Comparison of ENCODE assay signal across 8 cellular contexts in the genomic region with DNA sequence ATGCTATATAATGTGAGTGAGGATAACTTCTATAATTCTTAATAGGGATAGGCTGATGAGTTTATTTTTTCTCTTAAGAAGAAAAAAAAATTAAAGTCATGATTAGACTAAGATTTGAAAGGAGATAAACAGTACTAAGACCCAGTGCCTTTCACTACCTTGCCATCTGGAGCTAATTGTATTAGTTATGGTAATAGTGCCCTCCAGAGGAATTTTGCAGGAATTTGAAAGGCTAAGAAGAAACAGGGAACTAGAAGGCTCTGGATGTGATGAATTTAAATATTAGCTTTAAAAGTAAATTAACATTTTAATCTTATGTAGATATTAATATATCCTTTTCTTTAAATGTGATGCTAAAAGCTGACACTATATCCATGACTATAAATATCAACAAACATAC. TPM values are rescaled to one million over a fixed set of nuclear protein-coding genes. Genes with fewer than 3 reads are reported as not detected.
A peak's percentile ranks its signal among the peaks of the same experiment; 100 is the strongest.
DNase-seq lines count a peak whose midpoint lies in the region; ATAC-seq and TF ChIP-seq lines count a peak whose summit lies in the region.

No MANE protein-coding gene starts in this region.

- intact Hi-C loops in esophagus squamous epithelium (cut with DNase I) = no loop called here

- TF ChIP-seq CTCF in AG04449 (IDR thresholded peaks at IDR 0.05; ENCODE audit: insufficient read depth, low read length, missing control alignments) = peak; percentile 27
- TF ChIP-seq CTCF in HEK293 (tag by site-specific recombination; IDR thresholded peaks at IDR 0.05) = no peak
- peak in 4 of 6 experiments; percentile 20 to 56 (median 37) for TF ChIP-seq CTCF in esophagus squamous epithelium (IDR thresholded peaks at IDR 0.05)

- no peaks in the 10 kb centered on the region for H3K36me3 ChIP-seq in HEK293 (ENCODE audit: control insufficient read depth in 2 of 2, insufficient read depth in 1 of 2, low read length in 2 of 2)
- H3K36me3 ChIP-seq in esophagus squamous epithelium = no peaks in the 10 kb centered on the region

- POLR2A ChIA-PET in AG04449 (lab: Yijun Ruan, JAX) = no interaction called here
- POLR2A ChIA-PET in HEK293 (lab: Yijun Ruan, JAX) = no interaction called here

- DNase-seq in AG04449 (ENCODE audit: low read depth, low spot score) = no peak
- peak; percentile 28 for DNase-seq in NOMO-1 treated with DMSO at 0.1 percent for 48 hours (lab: John Stamatoyannopoulos, UW; ENCODE audit: unreplicated experiment)
- DNase-seq in esophagus squamous epithelium (lab: John Stamatoyannopoulos, UW) = no peak
- DNase-seq in skeletal muscle cell (ENCODE audit: low read depth) = peak; percentile 10
- DNase-seq in cortex of kidney (lab: John Stamatoyannopoulos, UW) = no peak

- CTCF ChIA-PET in AG04449 (lab: Yijun Ruan, JAX) (interaction anchor here (0.7 to 3.0 kb wide), 16 partner anchors 11 to 90 kb away, joined by 3 to 38 read pairs (median 6); no protein-coding TSS in a partner anchor), HEK293 (lab: Yijun Ruan, JAX) (interaction anchor here (0.6 to 1.7 kb wide), 12 partner anchors 12 to 1284 kb away, joined by 3 to 28 read pairs (median 4); no protein-coding TSS in a partner anchor)

- H3K27ac ChIP-seq in HEK293 (ENCODE audit: extremely low read depth, low read depth, low read length) = no peak overlapping the region
- no peak overlapping the region for H3K27ac ChIP-seq in esophagus squamous epithelium

- H3K27me3 ChIP-seq in esophagus squamous epithelium = no peaks in the 10 kb centered on the region

- no peak for TF ChIP-seq POLR2A in esophagus squamous epithelium (IDR thresholded peaks at IDR 0.05)

- H3K4me3 ChIP-seq in AG04449 (ENCODE audit: low read depth, low read length) = no peak overlapping the region
- no peak overlapping the region for H3K4me3 ChIP-seq in HEK293 (ENCODE audit: low read depth, low read length)
- H3K4me3 ChIP-seq in esophagus squamous epithelium = no peak overlapping the region
- no peak overlapping the region for H3K4me3 ChIP-seq in skeletal muscle cell (ENCODE audit: low read depth, low read length)

- H3K9me3 ChIP-seq in HEK293 (ENCODE audit: control insufficient read depth, insufficient read depth, low read depth, low read length) = no peaks in the 10 kb centered on the region
- no peaks in the 10 kb centered on the region for H3K9me3 ChIP-seq in esophagus squamous epithelium

- ATAC-seq in GM21447 (IDR thresholded peaks at IDR 0.05; ENCODE audit: unreplicated experiment) (no peak), GM21576 (IDR thresholded peaks at IDR 0.05; ENCODE audit: unreplicated experiment) (no peak)

- H3K4me1 ChIP-seq in HEK293 (ENCODE audit: control insufficient read depth, insufficient read depth, low read length) (no peaks in the 10 kb centered on the region), esophagus squamous epithelium (no peaks in the 10 kb centered on the region)

TF ChIP-seq in HEK293, 187 proteins besides CTCF, POLR2A, EP300 and RAD21:
- TF ChIP-seq ZNF654 (tag by site-specific recombination; IDR thresholded peaks at IDR 0.05; ENCODE audit: low read depth) = peak; percentile 73
- TF ChIP-seq ZNF18 (tag by site-specific recombination; IDR thresholded peaks at IDR 0.05) = no peak
- TF ChIP-seq, protein P1, sequence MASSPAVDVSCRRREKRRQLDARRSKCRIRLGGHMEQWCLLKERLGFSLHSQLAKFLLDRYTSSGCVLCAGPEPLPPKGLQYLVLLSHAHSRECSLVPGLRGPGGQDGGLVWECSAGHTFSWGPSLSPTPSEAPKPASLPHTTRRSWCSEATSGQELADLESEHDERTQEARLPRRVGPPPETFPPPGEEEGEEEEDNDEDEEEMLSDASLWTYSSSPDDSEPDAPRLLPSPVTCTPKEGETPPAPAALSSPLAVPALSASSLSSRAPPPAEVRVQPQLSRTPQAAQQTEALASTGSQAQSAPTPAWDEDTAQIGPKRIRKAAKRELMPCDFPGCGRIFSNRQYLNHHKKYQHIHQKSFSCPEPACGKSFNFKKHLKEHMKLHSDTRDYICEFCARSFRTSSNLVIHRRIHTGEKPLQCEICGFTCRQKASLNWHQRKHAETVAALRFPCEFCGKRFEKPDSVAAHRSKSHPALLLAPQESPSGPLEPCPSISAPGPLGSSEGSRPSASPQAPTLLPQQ (tag by site-specific recombination; IDR thresholded peaks at IDR 0.05) = no peak

RNA-seq across cellular contexts. Expression of gene PIK3C2G, which starts 36.6 kb away (rescaled TPM):
- 10 to 100 TPM in 2 of 4 donors, 1 to 10 TPM in 2; 3.5 to 12.6 (median 7.2) TPM for total RNA-seq in esophagus squamous epithelium

Comparison
In these comparisons a context has a peak if more than half of its experiments do, and no peak if none do; other contexts are left out.
1. DNase-seq: peak in NOMO-1 treated with DMSO at 0.1 percent for 48 hours (single experiment) and skeletal muscle cell (single experiment); none in AG04449 (single experiment), esophagus squamous epithelium (single experiment) and cortex of kidney (single experiment).